In genomic region chr17:43398724-43399595, GRCh38 we compare ENCODE assay signal across 8 cellular contexts. TPM values are rescaled to one million over a fixed set of nuclear protein-coding genes. Genes with fewer than 3 reads are reported as not detected.
DNase-seq lines count a peak whose midpoint lies in the region; ATAC-seq, FAIRE-seq and TF ChIP-seq lines count a peak whose summit lies in the region.

ARL4D (plus strand) TSS chr17:43398993; CDS start chr17:43399733, 740 bp downstream.

- H3K9me2 ChIP-seq in MM.1S (replicated peaks; ENCODE audit: insufficient read depth, low read length): no peaks in the 10 kb centered on the region

- H3K36me3 ChIP-seq in MM.1S (replicated peaks; ENCODE audit: insufficient read depth, low read length): no peaks in the 10 kb centered on the region
- H3K36me3 ChIP-seq in SK-N-MC (ENCODE audit: insufficient read depth, low read length): peaks cover 18% of the 10 kb centered on the region
- no peaks in the 10 kb centered on the region for H3K36me3 ChIP-seq in neutrophil
- peaks cover 0 to 4% (median 0%) of the 10 kb centered on the region in 5 donors for H3K36me3 ChIP-seq in subcutaneous abdominal adipose tissue (ENCODE audit: control insufficient read depth in 5 of 5, insufficient read depth in 5 of 5, low read length in 5 of 5)

- peaks cover 1% of the 10 kb centered on the region for H3K36me3 Mint-ChIP-seq in activated naive CD4-positive, alpha-beta T cell treated with anti-CD3 and anti-CD28 coated beads, Interleukin-2, amount 10 ng/mL, durations not matched to agents 7 days and 5 days

- TF ChIP-seq CTCF in GM12875 (IDR thresholded peaks at IDR 0.05; ENCODE audit: borderline replicate concordance, insufficient read depth, low read depth, low read length) (no peak), MM.1S (IDR thresholded peaks at IDR 0.05; ENCODE audit: low read length) (no peak), neutrophil (IDR thresholded peaks at IDR 0.05) (peak; percentile 20)

- CTCF ChIA-PET in activated naive CD4-positive, alpha-beta T cell treated with anti-CD3 and anti-CD28 coated beads, Interleukin-2, amount 10 ng/mL, durations not matched to agents 7 days and 5 days (lab: Charles Lee): interaction anchor here (0.9 to 9.7 kb wide), 5 partner anchors 11 to 84 kb away, joined by 3 to 134 read pairs (median 5); partner anchors contain the start of gene DHX8

- H3K4me3 Mint-ChIP-seq in activated naive CD4-positive, alpha-beta T cell treated with anti-CD3 and anti-CD28 coated beads, Interleukin-2, amount 10 ng/mL, durations not matched to agents 7 days and 5 days: peak within 1 kb of the TSS; percentile 91

- peak; percentile 31 for DNase-seq in MM.1S
- no peak for DNase-seq in SK-N-MC (ENCODE audit: low read depth, low spot score)
- peak; percentile 92 for DNase-seq in activated naive CD4-positive, alpha-beta T cell treated with anti-CD3 and anti-CD28 coated beads, Interleukin-2, amount 10 ng/mL, durations not matched to agents 7 days and 5 days
- DNase-seq in frontal cortex (ENCODE audit: low spot score in 2 of 2): peak; percentile 81 to 87

- FAIRE-seq in frontal cortex (lab: Jason Lieb, UNC): no peak

- H3K9ac ChIP-seq in MM.1S (ENCODE audit: low read length) (no peak within 1 kb of the TSS), SK-N-MC (ENCODE audit: insufficient read length) (peak within 1 kb of the TSS; percentile 78), subcutaneous abdominal adipose tissue (ENCODE audit: low read length in 5 of 5) (peak within 1 kb of the TSS; percentile 63 to 92 (median 73))

- peaks cover 73% of the 10 kb centered on the region for H3K27me3 ChIP-seq in MM.1S (replicated peaks; ENCODE audit: insufficient read depth, low read length)
- peaks cover 30% of the 10 kb centered on the region for H3K27me3 ChIP-seq in neutrophil
- H3K27me3 ChIP-seq in subcutaneous abdominal adipose tissue (ENCODE audit: control insufficient read depth in 5 of 5, insufficient read depth in 4 of 5, low read length in 5 of 5): no peaks in the 10 kb centered on the region

- H3K4me1 Mint-ChIP-seq in activated naive CD4-positive, alpha-beta T cell treated with anti-CD3 and anti-CD28 coated beads, Interleukin-2, amount 10 ng/mL, durations not matched to agents 7 days and 5 days: peaks cover 64% of the 10 kb centered on the region

- H3K27ac ChIP-seq in MM.1S (ENCODE audit: low read length): no peak within 1 kb of the TSS
- H3K27ac ChIP-seq in SK-N-MC: no peak within 1 kb of the TSS
- no peak within 1 kb of the TSS for H3K27ac ChIP-seq in neutrophil
- H3K27ac ChIP-seq in subcutaneous abdominal adipose tissue (ENCODE audit: low read depth, low read length): peak within 1 kb of the TSS; percentile 65

- no peaks in the 10 kb centered on the region for H4K20me1 ChIP-seq in MM.1S (ENCODE audit: insufficient read depth, low read length)

- H3K9me3 Mint-ChIP-seq in activated naive CD4-positive, alpha-beta T cell treated with anti-CD3 and anti-CD28 coated beads, Interleukin-2, amount 10 ng/mL, durations not matched to agents 7 days and 5 days: no peaks in the 10 kb centered on the region

- no peaks in the 10 kb centered on the region for H3F3A ChIP-seq in MM.1S (ENCODE audit: insufficient read depth, low read length)

- H3K4me3 ChIP-seq in GM12875 (ENCODE audit: low read depth, low read length) (peak within 1 kb of the TSS; percentile 64), MM.1S (ENCODE audit: low read length) (peak within 1 kb of the TSS; percentile 72), SK-N-MC (peak within 1 kb of the TSS; percentile 86), neutrophil (ENCODE audit: low read depth in 1 of 2, low read length in 1 of 2) (peak within 1 kb of the TSS; percentile 63 to 68), subcutaneous abdominal adipose tissue (ENCODE audit: low read depth in 1 of 5, low read length in 5 of 5) (peak within 1 kb of the TSS; percentile 69 to 87 (median 81))

- H3K27ac Mint-ChIP-seq in activated naive CD4-positive, alpha-beta T cell treated with anti-CD3 and anti-CD28 coated beads, Interleukin-2, amount 10 ng/mL, durations not matched to agents 7 days and 5 days: peak within 1 kb of the TSS; percentile 88

- peak within 1 kb of the TSS; percentile 89 for H2AFZ ChIP-seq in MM.1S (ENCODE audit: low read length)

- H3K9me3 ChIP-seq in MM.1S (replicated peaks; ENCODE audit: insufficient read depth, low read length) (no peaks in the 10 kb centered on the region), SK-N-MC (ENCODE audit: low read depth, low read length) (no peaks in the 10 kb centered on the region), neutrophil (no peaks in the 10 kb centered on the region), subcutaneous abdominal adipose tissue (ENCODE audit: control insufficient read depth in 5 of 5, low read length in 5 of 5) (no peaks in the 10 kb centered on the region)

- no peaks in the 10 kb centered on the region for H3K4me1 ChIP-seq in MM.1S (ENCODE audit: low read length)
- H3K4me1 ChIP-seq in neutrophil (ENCODE audit: control insufficient read depth in 1 of 2, insufficient read depth in 1 of 2, low read depth in 1 of 2, low read length in 1 of 2): peaks cover 9 to 12% of the 10 kb centered on the region in 2 experiments
- H3K4me1 ChIP-seq in subcutaneous abdominal adipose tissue (ENCODE audit: control insufficient read depth in 5 of 5, insufficient read depth in 5 of 5, low read length in 5 of 5): peaks cover 2 to 50% (median 40%) of the 10 kb centered on the region in 5 donors

- H3K27me3 Mint-ChIP-seq in activated naive CD4-positive, alpha-beta T cell treated with anti-CD3 and anti-CD28 coated beads, Interleukin-2, amount 10 ng/mL, durations not matched to agents 7 days and 5 days: no peaks in the 10 kb centered on the region

- ATAC-seq in HG03354 (IDR thresholded peaks at IDR 0.05; ENCODE audit: poor library complexity, severe bottlenecking, unreplicated experiment): no peak

- no peaks in the 10 kb centered on the region for H3K79me2 ChIP-seq in MM.1S (ENCODE audit: low read length)

- peak within 1 kb of the TSS; percentile 89 for H3K4me2 ChIP-seq in MM.1S (ENCODE audit: low read depth, low read length)

RNA-seq across cellular contexts. Expression of gene ARL4D, which starts in this region (rescaled TPM):
- 39.5 TPM for total RNA-seq in frontal cortex
